In the genomic region with DNA sequence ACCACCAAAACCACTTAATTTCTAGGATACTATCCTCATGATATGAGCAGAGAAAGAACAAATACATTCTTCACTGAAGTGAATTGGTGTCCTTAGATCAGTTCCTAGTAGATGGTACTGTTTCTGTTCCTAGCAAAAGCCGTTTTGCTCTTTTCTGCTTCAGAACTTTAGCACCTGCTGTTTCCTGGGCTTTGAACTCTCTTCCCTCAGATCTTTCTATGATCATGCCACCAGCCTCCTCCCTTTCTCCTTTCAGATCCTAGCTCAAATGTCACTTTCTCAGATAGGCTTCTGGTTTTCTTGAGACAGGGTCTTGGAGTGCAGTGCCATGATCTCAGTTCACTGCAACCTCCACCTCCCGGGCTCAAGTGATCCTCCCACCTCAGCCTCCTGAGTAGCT, we compare ENCODE assay signal across 17 cellular contexts.
A peak's percentile ranks its signal among the peaks of the same experiment; 100 is the strongest.
DNase-seq lines count a peak whose midpoint lies in the region; ATAC-seq and TF ChIP-seq lines count a peak whose summit lies in the region.
"Had no signal": no experiment of that assay in that cellular context is flagged by ENCODE, and none has a peak within 500 bp of the region (broad histone marks: within the 10 kb centered on the region; RNA-seq: fewer than 3 reads in every experiment).

No MANE protein-coding gene starts in this region.

- peaks cover 28% of the 10 kb centered on the region for H3K27me3 Mint-ChIP-seq in activated naive CD4-positive, alpha-beta T cell treated with anti-CD3 and anti-CD28 coated beads, Interleukin-2, amount 50 U/mL, for 24 hours
- peaks cover 1% of the 10 kb centered on the region for H3K27me3 Mint-ChIP-seq in chondrocyte (ENCODE audit: low read depth)

- H3K4me1 Mint-ChIP-seq in activated naive CD4-positive, alpha-beta T cell treated with anti-CD3 and anti-CD28 coated beads, Interleukin-2, amount 50 U/mL, for 24 hours = peaks cover 31% of the 10 kb centered on the region
- H3K4me1 Mint-ChIP-seq in chondrocyte (ENCODE audit: low read depth) = peaks cover 34% of the 10 kb centered on the region

- H3K9me3 Mint-ChIP-seq in activated naive CD4-positive, alpha-beta T cell treated with anti-CD3 and anti-CD28 coated beads, Interleukin-2, amount 50 U/mL, for 24 hours = no peaks in the 10 kb centered on the region
- H3K9me3 Mint-ChIP-seq in activated naive CD4-positive, alpha-beta T cell treated with anti-CD3 and anti-CD28 coated beads, Interleukin-2, amount 50 U/mL, for 72 hours = no peaks in the 10 kb centered on the region
- H3K9me3 Mint-ChIP-seq in chondrocyte (ENCODE audit: low read depth) = no peaks in the 10 kb centered on the region
- H3K9me3 Mint-ChIP-seq: H9 had no signal

- no peak overlapping the region for H3K4me3 ChIP-seq in Jurkat, Clone E6-1 (ENCODE audit: low read length)
- H3K4me3 ChIP-seq: GM12878 had no signal

- no peak for TF ChIP-seq CTCF in chondrocyte (IDR thresholded peaks at IDR 0.05)

- no peaks in the 10 kb centered on the region for H3K36me3 Mint-ChIP-seq in activated naive CD4-positive, alpha-beta T cell treated with anti-CD3 and anti-CD28 coated beads, Interleukin-2, amount 50 U/mL, for 24 hours
- no peaks in the 10 kb centered on the region for H3K36me3 Mint-ChIP-seq in activated naive CD4-positive, alpha-beta T cell treated with anti-CD3 and anti-CD28 coated beads, Interleukin-2, amount 50 U/mL, for 72 hours
- no peaks in the 10 kb centered on the region for H3K36me3 Mint-ChIP-seq in chondrocyte (ENCODE audit: low read depth)
- H3K36me3 Mint-ChIP-seq: CD4-positive, CD25-positive, alpha-beta regulatory T cell had no signal

- no peak for ATAC-seq in activated naive CD4-positive, alpha-beta T cell treated with anti-CD3 and anti-CD28 coated beads, Interleukin-2, amount 50 U/mL, for 72 hours
- ATAC-seq: GM12878 had no signal

- H3K4me3 Mint-ChIP-seq in activated naive CD4-positive, alpha-beta T cell treated with anti-CD3 and anti-CD28 coated beads, Interleukin-2, amount 50 U/mL, for 24 hours = no peak overlapping the region
- H3K4me3 Mint-ChIP-seq in chondrocyte (ENCODE audit: unreplicated experiment) = no peak overlapping the region
- H3K4me3 Mint-ChIP-seq: CD4-positive, CD25-positive, alpha-beta regulatory T cell; H9 had no signal

- H3K27ac Mint-ChIP-seq in activated naive CD4-positive, alpha-beta T cell treated with anti-CD3 and anti-CD28 coated beads, Interleukin-2, amount 50 U/mL, for 24 hours = peak overlapping the region; percentile 3
- peak overlapping the region in 1 of 2 donors; percentile 32 for H3K27ac Mint-ChIP-seq in activated naive CD4-positive, alpha-beta T cell treated with anti-CD3 and anti-CD28 coated beads, Interleukin-2, amount 50 U/mL, for 72 hours
- H3K27ac Mint-ChIP-seq in chondrocyte (ENCODE audit: unreplicated experiment) = peak overlapping the region; percentile 15
- H3K27ac Mint-ChIP-seq: CD4-positive, CD25-positive, alpha-beta regulatory T cell; H9 had no signal

- DNase-seq in activated naive CD4-positive, alpha-beta T cell treated with anti-CD3 and anti-CD28 coated beads, Interleukin-2, amount 50 U/mL, for 72 hours (ENCODE audit: low spot score in 2 of 2) = no peak
- peak; percentile 95 for DNase-seq in Jurkat, Clone E6-1 (ENCODE audit: low read depth, low spot score)
- DNase-seq in chondrocyte (ENCODE audit: low spot score) = no peak
- DNase-seq in germinal center (ENCODE audit: low spot score) = no peak
- DNase-seq in DMS53 treated with DMSO at 0.1 percent for 48 hours (lab: John Stamatoyannopoulos, UW; ENCODE audit: unreplicated experiment) = no peak
- DNase-seq in activated CD4-positive, alpha-beta T cell treated with anti-CD3 and anti-CD28 coated beads, Interleukin-2, amount 50 U/mL, for 4 hours = no peak
- DNase-seq: ACHN, BE2C, C1 segment of cervical spinal cord, DMS153, DMS79 treated with DMSO at 0.1 percent for 48 hours, EL, H9, IMR-90 had no signal
